Comparison of ENCODE assay signal across 10 cellular contexts in the genomic region with DNA sequence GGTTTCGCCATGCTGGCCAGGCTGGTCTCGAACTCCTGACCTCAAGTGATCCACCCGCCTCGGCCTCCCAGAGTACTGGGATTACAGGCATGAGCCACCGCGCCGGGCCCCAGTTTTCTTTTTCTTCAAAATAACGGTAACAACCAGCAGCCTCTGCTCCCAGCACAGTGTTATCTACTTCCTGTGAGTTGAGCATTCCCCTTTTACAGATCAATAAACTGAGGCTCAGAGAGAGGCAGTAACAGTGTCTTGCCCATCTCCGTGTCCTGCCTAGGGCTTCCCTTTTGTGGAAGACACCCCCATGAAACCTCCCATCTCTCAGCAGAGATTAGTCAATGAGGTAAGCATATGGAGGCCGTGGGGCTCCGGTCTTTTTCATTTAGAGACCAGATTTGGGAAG. TPM values are rescaled to one million over a fixed set of nuclear protein-coding genes. Genes with fewer than 3 reads are reported as not detected.
"Had no signal": no experiment of that assay in that cellular context is flagged by ENCODE, and none has a peak within 500 bp of the region (broad histone marks: within the 10 kb centered on the region; RNA-seq: fewer than 3 reads in every experiment).

No MANE protein-coding gene starts in this region.

- H3K27ac ChIP-seq: GM23248, HL-60, KMS-11 had no signal

- H3K36me3 ChIP-seq: HAP-1 had no signal

- ATAC-seq: HCT116 had no signal

- H3K4me2 ChIP-seq: KMS-11 had no signal

- H3K4me1 ChIP-seq: HAP-1 had no signal

- DNase-seq: GM23248, GOT3, H7, HFFc6, IMR-90 had no signal

- H3K9me3 ChIP-seq: HAP-1 had no signal

- H3K4me3 ChIP-seq: GM23248, HAP-1 had no signal

- H2AFZ ChIP-seq: GM23248 had no signal

- H3K9ac ChIP-seq: GM23248, KMS-11 had no signal

RNA-seq across cellular contexts. Expression of a gene that starts 29.6 kb away (rescaled TPM):
- total RNA-seq: GM23248, H7, HFFc6, HT1080, IMR-90 had no signal
- polyA plus RNA-seq: GM23248, IMR-90 had no signal
